Comparison of ENCODE assay signal across 8 cellular contexts in the genomic region with DNA sequence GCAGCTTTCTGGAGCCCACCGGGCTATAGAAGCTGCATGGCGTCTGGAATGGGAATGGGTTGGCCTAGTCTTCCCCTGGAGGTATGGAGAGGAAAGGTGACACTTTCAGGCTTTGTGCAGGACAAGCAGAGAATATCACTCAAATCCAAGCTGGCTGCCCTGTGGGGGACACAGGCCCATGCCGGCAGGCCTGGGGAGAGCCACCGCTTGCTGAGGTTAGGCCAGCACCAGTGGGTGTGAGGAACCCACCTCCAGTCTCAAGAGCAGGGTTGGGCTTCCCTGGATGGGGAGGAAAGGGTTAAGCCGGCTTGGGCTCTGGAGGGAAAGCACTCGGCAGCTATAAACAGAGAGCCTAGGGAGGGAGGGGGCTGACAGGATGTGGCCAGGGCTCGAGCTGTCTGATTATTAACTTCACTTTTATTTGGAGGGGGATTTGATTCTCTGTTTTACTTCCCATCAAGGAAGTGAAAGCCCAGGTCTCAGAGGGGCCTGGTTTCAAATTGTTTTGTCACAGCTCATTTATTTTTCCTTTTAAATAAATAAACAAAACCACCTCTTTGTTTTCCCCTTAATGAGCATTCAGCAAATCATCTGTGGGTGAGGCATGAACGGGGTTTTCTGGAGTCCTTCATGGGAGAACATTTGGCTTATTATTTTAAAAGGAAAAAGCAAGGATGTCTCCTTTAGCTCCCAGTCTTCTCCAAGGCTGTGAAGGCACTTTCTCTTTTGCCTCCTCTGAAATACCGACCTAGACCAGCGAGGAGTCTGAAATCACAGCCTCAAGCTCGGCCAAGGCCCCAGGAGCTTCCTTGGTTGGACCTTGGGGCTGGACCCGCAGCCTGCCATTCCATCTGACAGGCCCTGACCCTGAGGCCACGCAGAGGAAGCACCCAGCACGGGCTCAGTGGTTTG. TPM values are rescaled to one million over a fixed set of nuclear protein-coding genes. Genes with fewer than 3 reads are reported as not detected.
DNase-seq lines count a peak whose midpoint lies in the region; ATAC-seq and TF ChIP-seq lines count a peak whose summit lies in the region.

No MANE protein-coding gene starts in this region.

- no peaks in the 10 kb centered on the region for H3K9me3 ChIP-seq in CD4-positive, alpha-beta T cell (ENCODE audit: control insufficient read depth, low read length)
- no peaks in the 10 kb centered on the region for H3K9me3 ChIP-seq in Karpas-422 (ENCODE audit: low read length)
- no peaks in the 10 kb centered on the region for H3K9me3 ChIP-seq in naive thymus-derived CD4-positive, alpha-beta T cell (ENCODE audit: control insufficient read depth in 2 of 3, low read length in 3 of 3)

- peak overlapping the region; percentile 72 for H3K4me3 ChIP-seq in Karpas-422 (ENCODE audit: low read length)
- H3K4me3 ChIP-seq in naive thymus-derived CD4-positive, alpha-beta T cell (ENCODE audit: low read length): peak overlapping the region; percentile 63

- H3K27ac ChIP-seq in CD4-positive, alpha-beta T cell (ENCODE audit: low read depth, low read length): peak overlapping the region; percentile 93
- H3K27ac ChIP-seq in Karpas-422 (ENCODE audit: low read length) (peak overlapping the region; percentile 80), epithelial cell of prostate (peak overlapping the region; percentile 41)
- H3K27ac ChIP-seq in naive thymus-derived CD4-positive, alpha-beta T cell (ENCODE audit: low read depth, low read length): peak overlapping the region; percentile 95

- peaks cover 53% of the 10 kb centered on the region for H3K4me1 ChIP-seq in Karpas-422 (ENCODE audit: low read length)
- peaks cover 43 to 46% of the 10 kb centered on the region in 2 donors for H3K4me1 ChIP-seq in naive thymus-derived CD4-positive, alpha-beta T cell (ENCODE audit: control insufficient read depth in 2 of 2, insufficient read depth in 2 of 2, low read length in 2 of 2)

- H3K27ac Mint-ChIP-seq in CD4-positive, alpha-beta T cell: peak overlapping the region; percentile 95
- peak overlapping the region; percentile 94 for H3K27ac Mint-ChIP-seq in activated CD4-positive, alpha-beta T cell treated with anti-CD3 and anti-CD28 coated beads, Interleukin-2, amount 10 ng/mL, durations not matched to agents 7 days and 5 days
- H3K27ac Mint-ChIP-seq in naive thymus-derived CD4-positive, alpha-beta T cell: peak overlapping the region; percentile 93 to 100 (median 96)

- no peak overlapping the region; the same call in 1 of the 2 replicates for H2AFZ ChIP-seq in Karpas-422 (ENCODE audit: low read length)

- peak overlapping the region; percentile 84 for H3K4me3 Mint-ChIP-seq in CD4-positive, alpha-beta T cell
- peak overlapping the region; percentile 72 for H3K4me3 Mint-ChIP-seq in activated CD4-positive, alpha-beta T cell treated with anti-CD3 and anti-CD28 coated beads, Interleukin-2, amount 10 ng/mL, durations not matched to agents 7 days and 5 days
- H3K4me3 Mint-ChIP-seq in naive thymus-derived CD4-positive, alpha-beta T cell: peak overlapping the region; percentile 82 to 95 (median 84)

- no peaks in the 10 kb centered on the region for H3K27me3 Mint-ChIP-seq in CD4-positive, alpha-beta T cell
- no peaks in the 10 kb centered on the region for H3K27me3 Mint-ChIP-seq in activated CD4-positive, alpha-beta T cell treated with anti-CD3 and anti-CD28 coated beads, Interleukin-2, amount 10 ng/mL, durations not matched to agents 7 days and 5 days
- H3K27me3 Mint-ChIP-seq in naive thymus-derived CD4-positive, alpha-beta T cell: no peaks in the 10 kb centered on the region

- no peaks in the 10 kb centered on the region for H4K20me1 ChIP-seq in Karpas-422 (ENCODE audit: insufficient read depth, low read depth, low read length)

- peaks cover 73% of the 10 kb centered on the region for H3K4me1 Mint-ChIP-seq in CD4-positive, alpha-beta T cell (ENCODE audit: low read depth)
- H3K4me1 Mint-ChIP-seq in activated CD4-positive, alpha-beta T cell treated with anti-CD3 and anti-CD28 coated beads, Interleukin-2, amount 10 ng/mL, durations not matched to agents 7 days and 5 days: peaks cover 48% of the 10 kb centered on the region
- H3K4me1 Mint-ChIP-seq in naive thymus-derived CD4-positive, alpha-beta T cell: peaks cover 41 to 91% (median 64%) of the 10 kb centered on the region in 7 donors

- H3K9ac ChIP-seq in Karpas-422 (ENCODE audit: low read length): peak overlapping the region; percentile 90

- intact Hi-C loops in CD4-positive, alpha-beta T cell (cut with DNase I, micrococcal nuclease): loop anchor here in 1 of 2 experiments (1.0 to 5.0 kb wide), 3 partner anchors 21 to 880 kb away; a partner anchor contains a TSS
- intact Hi-C loops in naive thymus-derived CD4-positive, alpha-beta T cell (cut with micrococcal nuclease): loop anchor here (5.0 to 10.0 kb wide), 5 partner anchors 32 to 1120 kb away; a partner anchor contains a TSS

- peak overlapping the region; percentile 96 for H3K4me2 ChIP-seq in Karpas-422 (ENCODE audit: low read depth, low read length, poor library complexity, severe bottlenecking)

- H3K36me3 ChIP-seq in Karpas-422 (ENCODE audit: insufficient read depth, low read length): no peaks in the 10 kb centered on the region
- no peaks in the 10 kb centered on the region for H3K36me3 ChIP-seq in naive thymus-derived CD4-positive, alpha-beta T cell (ENCODE audit: control insufficient read depth in 2 of 3, insufficient read depth in 3 of 3, low read length in 3 of 3)

- H3K36me3 Mint-ChIP-seq in CD4-positive, alpha-beta T cell (ENCODE audit: low read depth): no peaks in the 10 kb centered on the region
- H3K36me3 Mint-ChIP-seq in activated CD4-positive, alpha-beta T cell treated with anti-CD3 and anti-CD28 coated beads, Interleukin-2, amount 10 ng/mL, durations not matched to agents 7 days and 5 days (ENCODE audit: low read depth): no peaks in the 10 kb centered on the region
- H3K36me3 Mint-ChIP-seq in naive thymus-derived CD4-positive, alpha-beta T cell: peaks cover 0 to 3% (median 0%) of the 10 kb centered on the region in 5 donors

- CTCF ChIA-PET in CD4-positive, alpha-beta T cell (lab: Charles Lee): interaction anchor here (0.7 to 6.9 kb wide), 7 partner anchors 10 to 881 kb away, joined by 3 to 115 read pairs (median 6); a partner anchor contains a TSS
- CTCF ChIA-PET in activated CD4-positive, alpha-beta T cell treated with anti-CD3 and anti-CD28 coated beads, Interleukin-2, amount 10 ng/mL, durations not matched to agents 7 days and 5 days (lab: Charles Lee): interaction anchor here (0.8 to 3.9 kb wide), 8 partner anchors 12 to 1110 kb away, joined by 3 to 39 read pairs (median 6); no protein-coding TSS in a partner anchor
- CTCF ChIA-PET in naive thymus-derived CD4-positive, alpha-beta T cell (lab: Charles Lee): interaction anchor here (0.5 to 10.6 kb wide), 14 partner anchors 11 to 882 kb away, joined by 3 to 219 read pairs (median 8); a partner anchor contains a TSS

- ATAC-seq in CD4-positive, alpha-beta T cell (ENCODE audit: poor library complexity): peak; percentile 36
- ATAC-seq in naive thymus-derived CD4-positive, alpha-beta T cell: peak; percentile 45
- ATAC-seq in HG02970 (IDR thresholded peaks at IDR 0.05; ENCODE audit: low FRiP score, unreplicated experiment): no peak

- POLR2A ChIA-PET in CD4-positive, alpha-beta T cell (lab: Charles Lee): interaction anchor here (0.6 to 17.9 kb wide), 24 partner anchors 8 to 998 kb away, joined by 3 to 816 read pairs (median 4); a partner anchor contains a TSS
- POLR2A ChIA-PET in activated CD4-positive, alpha-beta T cell treated with anti-CD3 and anti-CD28 coated beads, Interleukin-2, amount 10 ng/mL, durations not matched to agents 7 days and 5 days (lab: Charles Lee): interaction anchor here (0.6 to 2.0 kb wide), 4 partner anchors 9 to 1283 kb away, joined by 3 to 17 read pairs (median 6); a partner anchor contains a TSS
- POLR2A ChIA-PET in naive thymus-derived CD4-positive, alpha-beta T cell (lab: Charles Lee): interaction anchor here (0.5 to 23.4 kb wide), 20 partner anchors 10 to 881 kb away, joined by 3 to 1273 read pairs (median 4); a partner anchor contains a TSS

- no peaks in the 10 kb centered on the region for H3K9me2 ChIP-seq in Karpas-422 (replicated peaks; ENCODE audit: insufficient read depth, low read length)

- no peaks in the 10 kb centered on the region for H3K9me3 Mint-ChIP-seq in CD4-positive, alpha-beta T cell
- no peaks in the 10 kb centered on the region for H3K9me3 Mint-ChIP-seq in activated CD4-positive, alpha-beta T cell treated with anti-CD3 and anti-CD28 coated beads, Interleukin-2, amount 10 ng/mL, durations not matched to agents 7 days and 5 days
- H3K9me3 Mint-ChIP-seq in naive thymus-derived CD4-positive, alpha-beta T cell: no peaks in the 10 kb centered on the region

- H3K79me2 ChIP-seq in Karpas-422 (ENCODE audit: low read length): 0 out of 2 replicates have a peak, but pooled peaks cover 4% of the 10 kb centered on the region

- no peak for TF ChIP-seq CTCF in CD4-positive, alpha-beta T cell (IDR thresholded peaks at IDR 0.05)

- no peaks in the 10 kb centered on the region for H3K27me3 ChIP-seq in CD4-positive, alpha-beta T cell (ENCODE audit: control insufficient read depth, insufficient read depth, low read length)
- H3K27me3 ChIP-seq in Karpas-422 (ENCODE audit: low read length): no peaks in the 10 kb centered on the region
- no peaks in the 10 kb centered on the region for H3K27me3 ChIP-seq in naive thymus-derived CD4-positive, alpha-beta T cell (ENCODE audit: control insufficient read depth in 2 of 2, insufficient read depth in 2 of 2, low read length in 2 of 2)

- peak in 8 of 10 experiments; percentile 44 to 64 (median 58) for DNase-seq in CD4-positive, alpha-beta T cell
- peak; percentile 73 for DNase-seq in GM19238 (ENCODE audit: insufficient read length, low spot score)
- DNase-seq in Karpas-422: peak; percentile 86
- peak; percentile 67 for DNase-seq in activated CD4-positive, alpha-beta T cell treated with anti-CD3 and anti-CD28 coated beads, Interleukin-2, amount 10 ng/mL, durations not matched to agents 7 days and 5 days
- no peak for DNase-seq in epithelial cell of prostate (ENCODE audit: low read depth, low spot score)
- DNase-seq in naive thymus-derived CD4-positive, alpha-beta T cell: peak in 8 of 9 donors; percentile 35 to 68 (median 63)
- no peak for DNase-seq in superior temporal gyrus (ENCODE audit: extremely low spot score)

RNA-seq across cellular contexts. Expression of a gene that starts 21.8 kb away (rescaled TPM):
- total RNA-seq in CD4-positive, alpha-beta T cell: 100 to 1,000 TPM; 254 to 258 TPM
- total RNA-seq in Karpas-422 (2014; rRNA removed; shearing (Covaris generic); ENCODE audit: low replicate concordance): 76.8 and 118 TPM in 2 replicates
- 10 to 100 TPM; 81.7 to 82.2 TPM for total RNA-seq in activated CD4-positive, alpha-beta T cell treated with anti-CD3 and anti-CD28 coated beads, Interleukin-2, amount 10 ng/mL, durations not matched to agents 7 days and 5 days
- 100 to 1,000 TPM in 4 of 5 experiments, 10 to 100 TPM in 1; 82.0 to 231 (median 203) TPM for total RNA-seq in naive thymus-derived CD4-positive, alpha-beta T cell
- polyA plus RNA-seq in naive thymus-derived CD4-positive, alpha-beta T cell: 100 to 1,000 TPM in 1 of 2 donors, 10 to 100 TPM in 1; 85.6 to 160 TPM

Comparison
In these comparisons a context has a peak if more than half of its experiments do, and no peak if none do; other contexts are left out.
1. DNase-seq: peak in CD4-positive, alpha-beta T cell (8 of 10), GM19238 (single experiment), Karpas-422 (single experiment), activated CD4-positive, alpha-beta T cell treated with anti-CD3 and anti-CD28 coated beads, Interleukin-2, amount 10 ng/mL, durations not matched to agents 7 days and 5 days (single experiment) and naive thymus-derived CD4-positive, alpha-beta T cell (8 of 9); none in epithelial cell of prostate (single experiment) and superior temporal gyrus (single experiment).
2. H3K27ac ChIP-seq: peak in every context shown above with its lines; median percentile 95 in naive thymus-derived CD4-positive, alpha-beta T cell; 93 in CD4-positive, alpha-beta T cell; 80 in Karpas-422; 41 in epithelial cell of prostate.
3. Peak in every context shown above with its lines, with median percentiles within 50 percentile points of each other: H3K27ac Mint-ChIP-seq and H3K4me3 Mint-ChIP-seq.